10 cellular contexts compared by ENCODE assay signal in the genomic region with DNA sequence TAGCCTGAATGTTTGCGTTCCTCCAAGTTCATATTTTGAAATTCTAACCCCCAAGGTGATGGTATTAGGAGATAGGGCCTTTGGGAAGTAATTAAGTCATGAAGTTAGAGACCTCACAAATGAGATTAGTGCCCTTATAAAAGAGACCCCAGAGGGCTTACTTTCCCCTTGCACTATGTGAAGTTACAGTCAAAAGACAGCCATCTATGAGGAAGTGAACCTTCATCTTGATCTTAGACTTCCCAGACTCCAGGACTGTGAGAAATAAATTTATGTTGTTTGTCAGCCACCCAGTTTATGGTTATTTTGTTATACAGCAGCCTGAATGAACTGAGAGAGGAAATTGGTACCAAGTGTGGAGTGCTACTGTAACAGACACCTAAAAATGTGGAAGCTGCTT.
A peak's percentile ranks its signal among the peaks of the same experiment; 100 is the strongest.
DNase-seq lines count a peak whose midpoint lies in the region; ATAC-seq and TF ChIP-seq lines count a peak whose summit lies in the region.
"Had no signal": no experiment of that assay in that cellular context is flagged by ENCODE, and none has a peak within 500 bp of the region (broad histone marks: within the 10 kb centered on the region; RNA-seq: fewer than 3 reads in every experiment).

No MANE protein-coding gene starts in this region.

- peak overlapping the region in 4 of 8 donors; percentile 17 to 91 (median 86) for H3K4me3 Mint-ChIP-seq in CD4-positive, alpha-beta memory T cell
- peak overlapping the region; percentile 70 for H3K4me3 Mint-ChIP-seq in activated T-helper 17 cell treated with anti-CD3 and anti-CD28 coated beads, Interleukin-2, amount 50 U/mL, for 72 hours
- peak overlapping the region; percentile 65 for H3K4me3 Mint-ChIP-seq in natural killer cell

- no peak for TF ChIP-seq CTCF in GM12865 (IDR thresholded peaks at IDR 0.05; ENCODE audit: insufficient read depth, low read depth, low read length, missing control alignments)
- no peak for TF ChIP-seq CTCF in natural killer cell (IDR thresholded peaks at IDR 0.05)

- DNase-seq in CD4-positive, alpha-beta memory T cell = no peak
- peak; percentile 26 for DNase-seq in GM12865 (ENCODE audit: low read depth)
- no peak for DNase-seq in natural killer cell
- DNase-seq in NCI-H1105 treated with DMSO at 0.1 percent for 48 hours (lab: John Stamatoyannopoulos, UW) = no peak
- no peak for DNase-seq in superior temporal gyrus (ENCODE audit: extremely low spot score)
- no peak for DNase-seq in RKO (ENCODE audit: low spot score)
- DNase-seq: cerebellar nuclear complex, NCI-H345, PC-3 had no signal

- peaks cover 37% of the 10 kb centered on the region for H3K4me1 ChIP-seq in CD4-positive, alpha-beta memory T cell (ENCODE audit: insufficient read depth, low read length)

- no peak overlapping the region for H3K4me3 ChIP-seq in CD4-positive, alpha-beta memory T cell (ENCODE audit: low read length in 2 of 2)
- H3K4me3 ChIP-seq in GM12865 (ENCODE audit: low read depth, low read length) = peak overlapping the region; percentile 46

- H3K27me3 Mint-ChIP-seq in CD4-positive, alpha-beta memory T cell = peaks cover 0 to 1% of the 10 kb centered on the region in 2 donors
- no peaks in the 10 kb centered on the region for H3K27me3 Mint-ChIP-seq in activated T-helper 17 cell treated with anti-CD3 and anti-CD28 coated beads, Interleukin-2, amount 50 U/mL, for 72 hours
- H3K27me3 Mint-ChIP-seq in natural killer cell (ENCODE audit: low read depth in 2 of 2) = no peaks in the 10 kb centered on the region

- H3K36me3 ChIP-seq in CD4-positive, alpha-beta memory T cell (ENCODE audit: insufficient read depth, low read length) = no peaks in the 10 kb centered on the region

- H3K36me3 Mint-ChIP-seq in CD4-positive, alpha-beta memory T cell = no peaks in the 10 kb centered on the region
- no peaks in the 10 kb centered on the region for H3K36me3 Mint-ChIP-seq in activated T-helper 17 cell treated with anti-CD3 and anti-CD28 coated beads, Interleukin-2, amount 50 U/mL, for 72 hours (ENCODE audit: low read depth)
- H3K36me3 Mint-ChIP-seq in natural killer cell = no peaks in the 10 kb centered on the region

- ATAC-seq in activated T-helper 17 cell treated with anti-CD3 and anti-CD28 coated beads, Interleukin-2, amount 50 U/mL, for 72 hours (replicated peaks) = no peak
- ATAC-seq in natural killer cell = no peak
- ATAC-seq: PC-3 had no signal

- H3K9me3 Mint-ChIP-seq in CD4-positive, alpha-beta memory T cell = no peaks in the 10 kb centered on the region
- no peaks in the 10 kb centered on the region for H3K9me3 Mint-ChIP-seq in activated T-helper 17 cell treated with anti-CD3 and anti-CD28 coated beads, Interleukin-2, amount 50 U/mL, for 72 hours
- H3K9me3 Mint-ChIP-seq in natural killer cell = no peaks in the 10 kb centered on the region

- H3K9me3 ChIP-seq in CD4-positive, alpha-beta memory T cell (ENCODE audit: control insufficient read depth in 1 of 2, low read length in 2 of 2) = no peaks in the 10 kb centered on the region

- H3K27me3 ChIP-seq in CD4-positive, alpha-beta memory T cell (ENCODE audit: insufficient read depth, low read length) = no peaks in the 10 kb centered on the region

- CTCF ChIA-PET in CD4-positive, alpha-beta memory T cell (lab: Charles Lee; ENCODE audit: partially characterized antibody) = interaction anchor here (0.8 to 4.1 kb wide), 6 partner anchors 27 to 219 kb away, joined by 3 to 26 read pairs (median 4); partner anchors contain the start of gene DAPK2

- H3K27ac ChIP-seq in CD4-positive, alpha-beta memory T cell (ENCODE audit: low read depth, low read length) = peak overlapping the region; percentile 34

- intact Hi-C loops in CD4-positive, alpha-beta memory T cell (cut with micrococcal nuclease) = loop anchor here (1.0 kb wide), 1 partner anchor 38 kb away; no protein-coding TSS in a partner anchor
- intact Hi-C loops in natural killer cell (cut with micrococcal nuclease) = loop anchor here (5.0 kb wide), 1 partner anchor 35 kb away; no protein-coding TSS in a partner anchor

- peak overlapping the region; percentile 84 to 99 (median 95) for H3K27ac Mint-ChIP-seq in CD4-positive, alpha-beta memory T cell
- peak overlapping the region; percentile 93 for H3K27ac Mint-ChIP-seq in activated T-helper 17 cell treated with anti-CD3 and anti-CD28 coated beads, Interleukin-2, amount 50 U/mL, for 72 hours
- peak overlapping the region; percentile 84 to 94 for H3K27ac Mint-ChIP-seq in natural killer cell

- POLR2A ChIA-PET in CD4-positive, alpha-beta memory T cell (lab: Charles Lee; ENCODE audit: partially characterized antibody) = interaction anchor here (1.0 to 2.1 kb wide), 5 partner anchors 27 to 138 kb away, joined by 3 to 26 read pairs (median 7); partner anchors contain the start of gene HERC1

- peaks cover 22 to 50% (median 33%) of the 10 kb centered on the region in 4 donors for H3K4me1 Mint-ChIP-seq in CD4-positive, alpha-beta memory T cell
- H3K4me1 Mint-ChIP-seq in activated T-helper 17 cell treated with anti-CD3 and anti-CD28 coated beads, Interleukin-2, amount 50 U/mL, for 72 hours = peaks cover 34% of the 10 kb centered on the region
- peaks cover 44 to 45% of the 10 kb centered on the region in 2 donors for H3K4me1 Mint-ChIP-seq in natural killer cell
